Comparison of ENCODE assay signal across 16 cellular contexts in the genomic region with DNA sequence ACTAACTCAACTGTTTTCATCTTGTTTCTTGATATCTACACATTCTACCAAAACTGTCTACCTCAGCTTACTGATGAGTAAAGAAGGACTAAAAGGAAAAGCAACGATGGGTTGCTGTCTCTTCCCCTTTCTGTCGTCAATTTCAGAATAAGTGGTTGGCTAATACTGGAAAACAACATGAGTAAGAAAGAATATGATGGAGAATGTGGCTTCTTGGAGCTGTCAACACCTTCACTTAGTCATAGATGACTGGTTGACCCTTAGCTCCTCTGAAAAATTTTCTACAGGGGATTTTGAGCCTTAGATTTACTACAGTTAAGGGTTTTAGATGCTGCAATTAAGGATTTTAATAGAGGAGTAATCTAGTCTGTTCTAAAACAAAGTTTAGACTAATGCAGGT.
"Had no signal": no experiment of that assay in that cellular context is flagged by ENCODE, and none has a peak within 500 bp of the region (broad histone marks: within the 10 kb centered on the region; RNA-seq: fewer than 3 reads in every experiment).

No MANE protein-coding gene starts in this region.

- H3K27me3 ChIP-seq: dorsolateral prefrontal cortex, foreskin keratinocyte, right lobe of liver, stomach, upper lobe of right lung had no signal

- H3K4me1 ChIP-seq: foreskin keratinocyte, psoas muscle, right lobe of liver, stomach, upper lobe of right lung had no signal

- H3K4me3 ChIP-seq: dorsolateral prefrontal cortex, psoas muscle, right lobe of liver, stomach, thoracic aorta, upper lobe of right lung had no signal

- ATAC-seq: activated CD8-positive, alpha-beta T cell treated with anti-CD3 and anti-CD28 coated beads for 36 hours; activated T-cell treated with anti-CD3 and anti-CD28 coated beads, Interleukin-2, amount 50 U/mL, for 72 hours; esophagus mucosa; foreskin keratinocyte; psoas muscle; right lobe of liver; T-helper 17 cell; upper lobe of right lung had no signal

- H3K36me3 ChIP-seq: right lobe of liver, stomach, thoracic aorta, upper lobe of right lung had no signal

- H3K9me3 ChIP-seq: right lobe of liver, thoracic aorta, upper lobe of right lung had no signal

- H3K27ac ChIP-seq: dorsolateral prefrontal cortex, foreskin keratinocyte, psoas muscle, right lobe of liver, stomach, thoracic aorta, upper lobe of right lung had no signal

- FAIRE-seq: endometrium had no signal

- DNase-seq: activated CD4-positive, alpha-beta T cell treated with anti-CD3 and anti-CD28 coated beads for 4 hours; activated CD8-positive, alpha-beta T cell treated with anti-CD3 and anti-CD28 coated beads for 36 hours; activated gamma-delta T cell; activated T-cell treated with anti-CD3 and anti-CD28 coated beads, Interleukin-2, amount 50 U/mL, for 72 hours; amygdala; dorsolateral prefrontal cortex; foreskin keratinocyte; psoas muscle; right lobe of liver; stimulated activated CD4-positive, alpha-beta T cell treated with anti-CD3 and anti-CD28 coated beads, Interleukin-1b, Interleukin-23, amount 100 ng/mL, for 48 hours; stomach; T-helper 17 cell; upper lobe of right lung had no signal
